Comparison of ENCODE assay signal across 19 cellular contexts in genomic region chr7:86961686-86962085, GRCh38.
DNase-seq lines count a peak whose midpoint lies in the region; ATAC-seq, FAIRE-seq and TF ChIP-seq lines count a peak whose summit lies in the region.
"Had no signal": no experiment of that assay in that cellular context is flagged by ENCODE, and none has a peak within 500 bp of the region (broad histone marks: within the 10 kb centered on the region; RNA-seq: fewer than 3 reads in every experiment).

No MANE protein-coding gene starts in this region.

- TF ChIP-seq CTCF in SK-N-SH (IDR thresholded peaks at IDR 0.05) (no peak), H1 (IDR thresholded peaks at IDR 0.05; ENCODE audit: control extremely low read depth in 1 of 3, insufficient read depth in 1 of 3, low read depth in 1 of 3, low read length in 3 of 3) (no peak), PC-3 (conservative IDR thresholded peaks at IDR 0.05; ENCODE audit: low read depth, low read length) (no peak)
- no peak for TF ChIP-seq CTCF in CD8-positive, alpha-beta T cell (IDR thresholded peaks at IDR 0.05)

- H3K9me3 ChIP-seq in SK-N-SH (no peaks in the 10 kb centered on the region), H1 (ENCODE audit: insufficient read depth in 2 of 2, low read depth in 1 of 2, low read length in 1 of 2) (peaks cover 0 to 6% of the 10 kb centered on the region in 2 experiments; a peak in 2 of 4 replicates), PC-3 (ENCODE audit: low read length) (no peaks in the 10 kb centered on the region)
- H3K9me3 ChIP-seq in CD8-positive, alpha-beta T cell (ENCODE audit: low read length): no peaks in the 10 kb centered on the region

- H3K4me3 ChIP-seq in SK-N-SH (ENCODE audit: low read depth in 2 of 2, low read length in 1 of 2): no peak overlapping the region
- no peak overlapping the region for H3K4me3 ChIP-seq in H1 (ENCODE audit: extremely low read depth in 1 of 4, insufficient read depth in 2 of 4, low read depth in 3 of 4, low read length in 4 of 4)
- H3K4me3 ChIP-seq in CD8-positive, alpha-beta T cell (ENCODE audit: low read depth, low read length): no peak overlapping the region
- no peak overlapping the region for H3K4me3 ChIP-seq in PC-3 (ENCODE audit: low read length)

- POLR2A ChIA-PET in SK-N-SH (lab: Yijun Ruan, JAX) (no interaction called here), H1 (lab: Charles Lee; ENCODE audit: partially characterized antibody) (interaction anchor here (0.8 to 1.3 kb wide), 2 partner anchors 12 to 196 kb away, joined by 3 read pairs; no protein-coding TSS in a partner anchor), PC-3 (lab: Charles Lee; ENCODE audit: unreplicated experiment) (no interaction called here)
- POLR2A ChIA-PET in CD8-positive, alpha-beta T cell (lab: Charles Lee): no interaction called here

- intact Hi-C loops in CD8-positive, alpha-beta T cell (cut with DNase I, micrococcal nuclease): no loop called here
- intact Hi-C loops in PC-3 (cut with micrococcal nuclease): no loop called here

- H3K36me3 Mint-ChIP-seq in CD8-positive, alpha-beta T cell: no peaks in the 10 kb centered on the region
- H3K36me3 Mint-ChIP-seq: CD14-positive monocyte had no signal

- FAIRE-seq in H1 (lab: Jason Lieb, UNC): no peak
- FAIRE-seq: G401.6, H54 had no signal

- DNase-seq in Ammon's horn (ENCODE audit: low spot score) (peak; percentile 84), SK-N-SH (no peak), H1 (ENCODE audit: low read depth in 1 of 2, low spot score in 2 of 2) (no peak), midbrain (lab: John Stamatoyannopoulos, UW) (peak; percentile 68), NCI-H2227 (lab: John Stamatoyannopoulos, UW; ENCODE audit: unreplicated experiment) (no peak), PC-3 (no peak)
- DNase-seq in CD8-positive, alpha-beta T cell: no peak
- DNase-seq in activated effector memory CD4-positive, alpha-beta T cell treated with Interleukin-2 at 50 U/mL for 16 hours: no peak
- DNase-seq: activated CD4-positive, alpha-beta T cell treated with anti-CD3 and anti-CD28 coated beads, Interleukin-2, amount 10 ng/mL, durations not matched to agents 24 days and 14 days; cerebellar nuclear complex; DMS 273 treated with DMSO at 0.1 percent for 48 hours; NCI-H146; NCI-H510A; nephron progenitor cell; stimulated activated CD4-positive, alpha-beta T cell treated with anti-CD3 and anti-CD28 coated beads, Interleukin-4, amount 100 ng/mL, for 24 hours had no signal

- H3K9me3 Mint-ChIP-seq in CD8-positive, alpha-beta T cell: peaks cover 2% of the 10 kb centered on the region
- H3K9me3 Mint-ChIP-seq: activated CD4-positive, alpha-beta T cell treated with anti-CD3 and anti-CD28 coated beads, Interleukin-2, amount 10 ng/mL, durations not matched to agents 24 days and 14 days had no signal

- H3F3A ChIP-seq in SK-N-SH (replicated peaks; ENCODE audit: insufficient read depth) (peaks cover 9% of the 10 kb centered on the region), PC-3 (ENCODE audit: low read length, unreplicated experiment) (no peaks in the 10 kb centered on the region)

- no peak for TF ChIP-seq POLR2A in H1 (IDR thresholded peaks at IDR 0.05; ENCODE audit: control extremely low read depth in 1 of 2, low read depth in 2 of 2, low read length in 2 of 2)

- whole genome bisulfite sequencing in SK-N-SH (ENCODE audit: low lambda C conversion rate): 93% methylated on average over 1 of the region's 1 CpG
- WGBS in H1 (ENCODE audit: extremely low coverage in 1 of 2, insufficient coverage in 1 of 2, insufficient read length in 1 of 2, insufficient replicate concordance in 2 of 2, low coverage in 1 of 2, low lambda C conversion rate in 2 of 2, missing lambda C conversion rate in 1 of 2), 2 experiments: 100% methylated on average over 1 of the region's 1 CpG; no CpG with 5 or more reads in 1 of the 2 experiments

- no peak overlapping the region for H2BK12ac ChIP-seq in H1 (ENCODE audit: low read depth, low read length)

- no peak overlapping the region for H4K5ac ChIP-seq in H1 (ENCODE audit: insufficient read length, low read depth, low read length)

- H3K36me3 ChIP-seq in SK-N-SH (replicated peaks in 1 of 2; ENCODE audit: control insufficient read depth in 1 of 2, insufficient read depth in 2 of 2, low read length in 1 of 2): peaks cover 3 to 8% of the 10 kb centered on the region in 2 experiments
- H3K36me3 ChIP-seq in H1 (ENCODE audit: control insufficient read depth in 2 of 4, insufficient read depth in 4 of 4, low read length in 3 of 4): peaks cover 0 to 3% (median under 1%) of the 10 kb centered on the region in 4 experiments; a peak in 1 of 8 replicates
- no peaks in the 10 kb centered on the region for H3K36me3 ChIP-seq in CD8-positive, alpha-beta T cell (ENCODE audit: insufficient read depth, low read length)
- H3K36me3 ChIP-seq in PC-3 (ENCODE audit: low read depth, low read length): no peaks in the 10 kb centered on the region

- H3K79me2 ChIP-seq in SK-N-SH (ENCODE audit: insufficient read depth) (peaks cover 4% of the 10 kb centered on the region), H1 (ENCODE audit: control insufficient read depth in 1 of 2, insufficient read depth in 2 of 2, low read length in 2 of 2) (peaks cover 0 to 39% of the 10 kb centered on the region in 2 experiments; a peak in 3 of 4 replicates), PC-3 (ENCODE audit: low read length) (peaks cover 5% of the 10 kb centered on the region; the same call in 1 of the 2 replicates)

- H3K23ac ChIP-seq in H1 (ENCODE audit: insufficient read length): no peak overlapping the region

- H2AFZ ChIP-seq in SK-N-SH (ENCODE audit: low read depth) (no peak overlapping the region), H1 (ENCODE audit: low read length) (no peak overlapping the region), PC-3 (ENCODE audit: low read length) (no peak overlapping the region)

- H3K27ac ChIP-seq in SK-N-SH (ENCODE audit: low read depth in 2 of 2, low read length in 1 of 2): no peak overlapping the region
- no peak overlapping the region for H3K27ac ChIP-seq in H1 (ENCODE audit: low read depth, low read length)
- no peak overlapping the region for H3K27ac ChIP-seq in CD8-positive, alpha-beta T cell (ENCODE audit: low read depth, low read length)
- H3K27ac ChIP-seq in PC-3 (ENCODE audit: low read length): no peak overlapping the region

- no peak overlapping the region for H3K14ac ChIP-seq in H1 (ENCODE audit: insufficient read length)

- H4K20me1 ChIP-seq in SK-N-SH (ENCODE audit: insufficient read depth) (0 out of 2 replicates have a peak, but pooled peaks cover 3% of the 10 kb centered on the region), H1 (replicated peaks in 1 of 2; ENCODE audit: control insufficient read depth in 1 of 2, insufficient read depth in 2 of 2, low read length in 2 of 2) (peaks cover 4 to 5% of the 10 kb centered on the region in 2 experiments), PC-3 (ENCODE audit: low read length) (no peaks in the 10 kb centered on the region)

- H3K4ac ChIP-seq in H1 (replicated peaks; ENCODE audit: insufficient read length, low read depth, low read length): no peak overlapping the region

- no peak overlapping the region for H3K27ac Mint-ChIP-seq in CD8-positive, alpha-beta T cell
- H3K27ac Mint-ChIP-seq: activated CD4-positive, alpha-beta T cell treated with anti-CD3 and anti-CD28 coated beads, Interleukin-2, amount 10 ng/mL, durations not matched to agents 24 days and 14 days; progenitor cell of endocrine pancreas had no signal

- peak overlapping the region; percentile 51; the same call in 1 of the 2 replicates for H3K18ac ChIP-seq in H1 (ENCODE audit: extremely low read depth, low read length)

- CTCF ChIA-PET in SK-N-SH (lab: Yijun Ruan, JAX): interaction anchor here (1.0 kb wide), 1 partner anchor 187 kb away, joined by 4 read pairs; no protein-coding TSS in a partner anchor
- CTCF ChIA-PET in H1 (lab: Charles Lee; ENCODE audit: partially characterized antibody): interaction anchor here (1.2 to 1.5 kb wide), 3 partner anchors 12 to 17 kb away, joined by 3 read pairs; no protein-coding TSS in a partner anchor
- CTCF ChIA-PET in CD8-positive, alpha-beta T cell (lab: Charles Lee): interaction anchor here (1.1 kb wide), 1 partner anchor 98 kb away, joined by 3 read pairs; the partner anchor contains the start of gene ELAPOR2
- CTCF ChIA-PET in PC-3 (lab: Charles Lee): no interaction called here

- no peaks in the 10 kb centered on the region for H3K27me3 ChIP-seq in SK-N-SH (ENCODE audit: insufficient read depth)
- H3K27me3 ChIP-seq in H1 (replicated peaks in 1 of 4; ENCODE audit: control insufficient read depth in 3 of 4, extremely low read depth in 1 of 4, insufficient read depth in 3 of 4, low read length in 3 of 4): no peaks in the 10 kb centered on the region
- H3K27me3 ChIP-seq in CD8-positive, alpha-beta T cell (ENCODE audit: insufficient read depth, low read length): no peaks in the 10 kb centered on the region
- H3K27me3 ChIP-seq in PC-3 (ENCODE audit: low read length): no peaks in the 10 kb centered on the region

- no peak overlapping the region for H3K9ac ChIP-seq in SK-N-SH
- no peak overlapping the region for H3K9ac ChIP-seq in H1 (replicated peaks in 1 of 4; ENCODE audit: extremely low read depth in 1 of 4, low read depth in 3 of 4, low read length in 3 of 4)
- no peak overlapping the region for H3K9ac ChIP-seq in PC-3 (ENCODE audit: low read length)

- peaks cover 25 to 26% of the 10 kb centered on the region in 2 experiments; a peak in 3 of 4 replicates for H3K4me1 ChIP-seq in SK-N-SH (ENCODE audit: control insufficient read depth in 1 of 2, insufficient read depth in 2 of 2, low read depth in 1 of 2, low read length in 1 of 2)
- H3K4me1 ChIP-seq in H1 (replicated peaks in 1 of 4; ENCODE audit: control insufficient read depth in 3 of 4, insufficient read depth in 4 of 4, low read length in 3 of 4): peaks cover 2 to 13% (median 9%) of the 10 kb centered on the region in 4 experiments
- no peaks in the 10 kb centered on the region for H3K4me1 ChIP-seq in CD8-positive, alpha-beta T cell (ENCODE audit: insufficient read depth, low read length)
- H3K4me1 ChIP-seq in PC-3 (ENCODE audit: insufficient read depth, low read length): peaks cover 4% of the 10 kb centered on the region; the same call in 1 of the 2 replicates

- H3K23me2 ChIP-seq in H1 (ENCODE audit: low read depth, low read length): no peaks in the 10 kb centered on the region

- H2BK15ac ChIP-seq in H1 (ENCODE audit: low read length): no peak overlapping the region

- no peak overlapping the region for H2BK20ac ChIP-seq in H1 (ENCODE audit: low read length)

- H3K56ac ChIP-seq in H1 (replicated peaks; ENCODE audit: insufficient read length, low read depth, low read length): no peak overlapping the region

- no peak overlapping the region for H2AK5ac ChIP-seq in H1 (ENCODE audit: low read depth, low read length)

- H3K4me3 Mint-ChIP-seq in CD8-positive, alpha-beta T cell: no peak overlapping the region
- H3K4me3 Mint-ChIP-seq: activated CD4-positive, alpha-beta T cell treated with anti-CD3 and anti-CD28 coated beads, Interleukin-2, amount 10 ng/mL, durations not matched to agents 24 days and 14 days; CD14-positive monocyte; nephron progenitor cell had no signal

- H4K8ac ChIP-seq in H1 (ENCODE audit: extremely low read depth, insufficient read depth, low read length): no peak overlapping the region

- no peaks in the 10 kb centered on the region for H3K4me1 Mint-ChIP-seq in CD8-positive, alpha-beta T cell (ENCODE audit: low read depth)
- H3K4me1 Mint-ChIP-seq: activated CD4-positive, alpha-beta T cell treated with anti-CD3 and anti-CD28 coated beads, Interleukin-2, amount 10 ng/mL, durations not matched to agents 24 days and 14 days; CD14-positive monocyte had no signal

- no peak overlapping the region for H2BK120ac ChIP-seq in H1 (replicated peaks; ENCODE audit: low read depth, low read length)

- no peak overlapping the region for H2BK5ac ChIP-seq in H1 (ENCODE audit: low read depth, low read length)

- H3K9me2 ChIP-seq in SK-N-SH (no peaks in the 10 kb centered on the region), PC-3 (replicated peaks; ENCODE audit: low read length) (no peaks in the 10 kb centered on the region)

- H3K79me1 ChIP-seq in H1 (ENCODE audit: low read depth, low read length): peaks cover 3% of the 10 kb centered on the region; the same call in 1 of the 2 replicates

- H3K27me3 Mint-ChIP-seq in CD8-positive, alpha-beta T cell (ENCODE audit: low read depth): peaks cover 7% of the 10 kb centered on the region
- H3K27me3 Mint-ChIP-seq: progenitor cell of endocrine pancreas had no signal

- no peak overlapping the region for H3K4me2 ChIP-seq in SK-N-SH
- no peak overlapping the region for H3K4me2 ChIP-seq in H1 (ENCODE audit: insufficient read depth in 1 of 2, low read depth in 2 of 2, low read length in 2 of 2)
- H3K4me2 ChIP-seq in PC-3 (ENCODE audit: low read length): no peak overlapping the region

- no peak overlapping the region for H4K91ac ChIP-seq in H1 (replicated peaks; ENCODE audit: insufficient read length, low read length)

- no peak for TF ChIP-seq RAD21 in SK-N-SH (IDR thresholded peaks at IDR 0.05; ENCODE audit: low read length)
- TF ChIP-seq RAD21 in H1 (IDR thresholded peaks at IDR 0.05 in 1 of 2, conservative IDR thresholded peaks at IDR 0.05 in 1 of 2; ENCODE audit: low read depth in 2 of 2, low read length in 2 of 2): no peak

- TF ChIP-seq EP300 in SK-N-SH (IDR thresholded peaks at IDR 0.05; ENCODE audit: borderline replicate concordance in 1 of 2, low read depth in 1 of 2, low read length in 1 of 2) (no peak), H1 (IDR thresholded peaks at IDR 0.05; ENCODE audit: borderline replicate concordance in 1 of 2, low read depth in 2 of 2, low read length in 2 of 2) (no peak)

- ATAC-seq in CD8-positive, alpha-beta T cell: no peak
- ATAC-seq in PC-3: no peak

- no TSS peak for BruUV-seq in PC-3 (replicated peaks; lab: Mats Ljungman, UMichigan)

Comparison
In these comparisons a context has a peak if more than half of its experiments do, and no peak if none do; other contexts are left out.
1. DNase-seq: peak in Ammon's horn (single experiment) and midbrain (single experiment); none in SK-N-SH (single experiment), H1 (0 of 2), CD8-positive, alpha-beta T cell (0 of 7), NCI-H2227 (single experiment), activated effector memory CD4-positive, alpha-beta T cell treated with Interleukin-2 at 50 U/mL for 16 hours (single experiment) and PC-3 (single experiment).